Comparison of ENCODE assay signal across 1 cellular context in genomic region chr6:71488186-71488585, GRCh38.
TF ChIP-seq lines count a peak whose summit lies in the region.

No MANE protein-coding gene starts in this region.

TF ChIP-seq in GM12891, 5 proteins besides CTCF, POLR2A, EP300 and RAD21 (continued from another document):
- TF ChIP-seq SPI1 (IDR thresholded peaks at IDR 0.05; ENCODE audit: low read depth, low read length), result no peak
